ENCODE assay signal across 24 cellular contexts in the genomic region with DNA sequence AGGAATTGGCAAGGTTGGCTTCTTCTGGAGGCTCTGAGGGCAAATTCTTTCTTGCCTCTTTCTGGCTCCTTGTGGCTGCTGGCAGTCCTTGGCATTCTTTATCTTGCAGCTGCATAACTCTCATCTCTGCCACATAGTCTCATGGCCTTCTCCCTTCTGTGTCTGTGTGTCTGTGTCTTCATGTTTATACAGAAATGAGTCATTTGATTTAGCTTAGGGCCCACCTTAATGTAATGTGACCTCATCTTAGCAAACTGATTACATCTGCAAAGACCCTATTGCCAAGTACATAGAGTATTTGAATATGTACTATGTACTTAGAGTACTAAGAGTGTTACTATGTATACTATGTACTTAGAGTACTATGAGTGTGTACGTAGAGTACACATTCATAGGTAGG.
"Had no signal": no experiment of that assay in that cellular context is flagged by ENCODE, and none has a peak within 500 bp of the region (broad histone marks: within the 10 kb centered on the region; RNA-seq: fewer than 3 reads in every experiment).

No MANE protein-coding gene starts in this region.

- H2AFZ ChIP-seq: neural progenitor cell had no signal

- H3K4me2 ChIP-seq: neural progenitor cell had no signal

- H3K27me3 Mint-ChIP-seq: activated naive CD8-positive, alpha-beta T cell; dendritic cell treated with granulocyte-macrophage colony-stimulating factor and Interleukin-4, amounts not matched to agents 40 ng/mL and 50 ng/mL, for 4 days had no signal

- H3K4me1 ChIP-seq: left ventricle myocardium inferior, psoas muscle, vagina had no signal

- H3K9me3 Mint-ChIP-seq: activated T-helper 1 cell treated with anti-CD3 and anti-CD28 coated beads, Interleukin-12 subunit alpha, Interleukin-12 subunit beta, Interleukin-2, Interleukin-4 antibody, amounts not matched to agents 30 ng/mL and 10 ng/mL and 1 ng/mL, durations not matched to agents 14 hours and 24 hours and 36 hours; dendritic cell treated with granulocyte-macrophage colony-stimulating factor and Interleukin-4, amounts not matched to agents 40 ng/mL and 50 ng/mL, for 4 days; neural progenitor cell had no signal

- H3K9me3 ChIP-seq: mucosa of descending colon, psoas muscle, stomach, vagina had no signal

- FAIRE-seq: frontal cortex had no signal

- DNase-seq: activated CD4-positive, alpha-beta T cell treated with anti-CD3 and anti-CD28 coated beads, Interleukin-2, amount 50 U/mL, for 48 hours; activated T-cell treated with anti-CD3 and anti-CD28 coated beads for 4 hours; anterior cingulate cortex; effector CD8-positive, alpha-beta T cell; hypothalamus; kidney glomerular epithelial cell; left ventricle myocardium inferior; mammary epithelial cell; mucosa of descending colon; naive thymus-derived CD4-positive, alpha-beta T cell; psoas muscle; right cardiac atrium; stimulated activated CD4-positive, alpha-beta T cell treated with anti-CD3 and anti-CD28 coated beads, Interleukin-15, amount 100 ng/mL, for 24 hours; stimulated activated CD4-positive, alpha-beta T cell treated with anti-CD3 and anti-CD28 coated beads, Interleukin-2, amount 100 ng/mL, for 48 hours; stomach; SW 1271; trophoblast cell had no signal

- H3K4me3 Mint-ChIP-seq: activated naive CD8-positive, alpha-beta T cell; activated T-helper 1 cell treated with anti-CD3 and anti-CD28 coated beads, Interleukin-12 subunit alpha, Interleukin-12 subunit beta, Interleukin-2, Interleukin-4 antibody, amounts not matched to agents 30 ng/mL and 10 ng/mL and 1 ng/mL, durations not matched to agents 14 hours and 24 hours and 36 hours; dendritic cell treated with granulocyte-macrophage colony-stimulating factor and Interleukin-4, amounts not matched to agents 40 ng/mL and 50 ng/mL, for 4 days; naive thymus-derived CD4-positive, alpha-beta T cell; neural progenitor cell had no signal

- H3K9ac ChIP-seq: neural progenitor cell had no signal

- H3K27me3 ChIP-seq: neural progenitor cell, stomach, vagina had no signal

- H3K4me3 ChIP-seq: left ventricle myocardium inferior, mucosa of descending colon, neural progenitor cell, psoas muscle, skin epidermis, stomach, vagina had no signal

- H3K27ac ChIP-seq: left ventricle myocardium inferior, neural progenitor cell, psoas muscle, skin epidermis, stomach, vagina had no signal

- H3K27ac Mint-ChIP-seq: activated naive CD8-positive, alpha-beta T cell; activated T-helper 1 cell treated with anti-CD3 and anti-CD28 coated beads, Interleukin-12 subunit alpha, Interleukin-12 subunit beta, Interleukin-2, Interleukin-4 antibody, amounts not matched to agents 30 ng/mL and 10 ng/mL and 1 ng/mL, durations not matched to agents 14 hours and 24 hours and 36 hours; dendritic cell treated with granulocyte-macrophage colony-stimulating factor and Interleukin-4, amounts not matched to agents 40 ng/mL and 50 ng/mL, for 4 days; naive thymus-derived CD4-positive, alpha-beta T cell; neural progenitor cell had no signal

- H3K36me3 Mint-ChIP-seq: activated naive CD8-positive, alpha-beta T cell; naive thymus-derived CD4-positive, alpha-beta T cell; neural progenitor cell had no signal

- H3K4me1 Mint-ChIP-seq: naive thymus-derived CD4-positive, alpha-beta T cell had no signal

- H3K36me3 ChIP-seq: left ventricle myocardium inferior, neural progenitor cell, stomach, vagina had no signal
